ENCODE assay signal across 11 cellular contexts in the genomic region with DNA sequence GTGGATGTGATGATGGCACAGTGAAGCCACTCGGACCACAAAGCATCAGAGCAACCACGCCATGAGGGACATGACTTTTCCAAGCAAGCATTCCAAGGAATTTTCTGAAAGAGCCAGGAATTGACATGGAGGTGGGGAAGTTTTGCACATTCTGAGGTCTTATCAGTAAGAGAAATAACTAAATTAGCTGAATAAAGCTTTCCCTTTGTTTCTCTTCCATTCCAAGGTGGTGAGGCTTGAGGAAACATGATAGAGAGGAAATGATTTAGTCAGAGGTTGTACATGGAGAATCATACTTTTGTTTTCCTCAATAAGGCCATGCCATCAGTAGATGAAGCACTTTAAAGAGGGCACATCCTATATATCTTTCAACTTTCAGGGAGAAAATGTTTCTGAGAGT.
"Had no signal": no experiment of that assay in that cellular context is flagged by ENCODE, and none has a peak within 500 bp of the region (broad histone marks: within the 10 kb centered on the region; RNA-seq: fewer than 3 reads in every experiment).

No MANE protein-coding gene starts in this region.

- H3K27ac Mint-ChIP-seq: activated CD4-positive, alpha-beta memory T cell treated with anti-CD3 and anti-CD28 coated beads for 36 hours; activated CD4-positive, alpha-beta T cell treated with anti-CD3 and anti-CD28 coated beads for 36 hours; activated naive CD4-positive, alpha-beta T cell treated with anti-CD3 and anti-CD28 coated beads, Interleukin-2, amount 10 ng/mL, durations not matched to agents 7 days and 5 days; activated T-cell treated with anti-CD3 and anti-CD28 coated beads, Interleukin-2, amount 50 U/mL, for 24 hours; stimulated activated memory B cell treated with anti-CD40 and anti-IgM and Interleukin-4, amounts not matched to agents 10 μg/mL and 1 μg/mL and 100 μg/mL, for 72 hours; T-helper 17 cell had no signal

- H3K4me3 Mint-ChIP-seq: activated CD4-positive, alpha-beta memory T cell treated with anti-CD3 and anti-CD28 coated beads for 36 hours; activated CD4-positive, alpha-beta T cell treated with anti-CD3 and anti-CD28 coated beads for 36 hours; activated naive CD4-positive, alpha-beta T cell treated with anti-CD3 and anti-CD28 coated beads, Interleukin-2, amount 10 ng/mL, durations not matched to agents 7 days and 5 days; activated T-cell treated with anti-CD3 and anti-CD28 coated beads, Interleukin-2, amount 50 U/mL, for 24 hours; nephron; stimulated activated memory B cell treated with anti-CD40 and anti-IgM and Interleukin-4, amounts not matched to agents 10 μg/mL and 1 μg/mL and 100 μg/mL, for 72 hours; T-helper 17 cell had no signal

- DNase-seq: activated CD4-positive, alpha-beta memory T cell treated with anti-CD3 and anti-CD28 coated beads for 36 hours; activated CD4-positive, alpha-beta T cell treated with anti-CD3 and anti-CD28 coated beads for 36 hours; activated naive CD4-positive, alpha-beta T cell treated with anti-CD3 and anti-CD28 coated beads, Interleukin-2, amount 10 ng/mL, durations not matched to agents 7 days and 5 days; activated T-cell treated with anti-CD3 and anti-CD28 coated beads, Interleukin-2, amount 50 U/mL, for 24 hours; erythroblast; kidney glomerular epithelial cell; posterior cingulate gyrus; stimulated activated CD4-positive, alpha-beta T cell treated with anti-CD3 and anti-CD28 coated beads, Interleukin-2, amount 100 ng/mL, for 48 hours; T-helper 17 cell had no signal

- H3K4me1 Mint-ChIP-seq: activated CD4-positive, alpha-beta T cell treated with anti-CD3 and anti-CD28 coated beads for 36 hours; activated naive CD4-positive, alpha-beta T cell treated with anti-CD3 and anti-CD28 coated beads, Interleukin-2, amount 10 ng/mL, durations not matched to agents 7 days and 5 days; nephron; stimulated activated memory B cell treated with anti-CD40 and anti-IgM and Interleukin-4, amounts not matched to agents 10 μg/mL and 1 μg/mL and 100 μg/mL, for 72 hours; T-helper 17 cell had no signal

- H3K27me3 Mint-ChIP-seq: activated CD4-positive, alpha-beta memory T cell treated with anti-CD3 and anti-CD28 coated beads for 36 hours; activated CD4-positive, alpha-beta T cell treated with anti-CD3 and anti-CD28 coated beads for 36 hours; activated naive CD4-positive, alpha-beta T cell treated with anti-CD3 and anti-CD28 coated beads, Interleukin-2, amount 10 ng/mL, durations not matched to agents 7 days and 5 days; activated T-cell treated with anti-CD3 and anti-CD28 coated beads, Interleukin-2, amount 50 U/mL, for 24 hours; stimulated activated memory B cell treated with anti-CD40 and anti-IgM and Interleukin-4, amounts not matched to agents 10 μg/mL and 1 μg/mL and 100 μg/mL, for 72 hours had no signal

- H3K9me3 Mint-ChIP-seq: activated CD4-positive, alpha-beta memory T cell treated with anti-CD3 and anti-CD28 coated beads for 36 hours; activated naive CD4-positive, alpha-beta T cell treated with anti-CD3 and anti-CD28 coated beads, Interleukin-2, amount 10 ng/mL, durations not matched to agents 7 days and 5 days; activated T-cell treated with anti-CD3 and anti-CD28 coated beads, Interleukin-2, amount 50 U/mL, for 24 hours; stimulated activated memory B cell treated with anti-CD40 and anti-IgM and Interleukin-4, amounts not matched to agents 10 μg/mL and 1 μg/mL and 100 μg/mL, for 72 hours had no signal

- H3K36me3 Mint-ChIP-seq: activated CD4-positive, alpha-beta memory T cell treated with anti-CD3 and anti-CD28 coated beads for 36 hours; activated naive CD4-positive, alpha-beta T cell treated with anti-CD3 and anti-CD28 coated beads, Interleukin-2, amount 10 ng/mL, durations not matched to agents 7 days and 5 days; stimulated activated memory B cell treated with anti-CD40 and anti-IgM and Interleukin-4, amounts not matched to agents 10 μg/mL and 1 μg/mL and 100 μg/mL, for 72 hours had no signal

- ATAC-seq: activated CD4-positive, alpha-beta T cell treated with anti-CD3 and anti-CD28 coated beads for 36 hours; stimulated activated memory B cell treated with anti-CD40 and anti-IgM and Interleukin-4, amounts not matched to agents 10 μg/mL and 1 μg/mL and 100 μg/mL, for 72 hours; T-helper 17 cell had no signal
